12 cellular contexts compared by ENCODE assay signal in genomic region chr5:35919191-35919590, GRCh38. TPM values are rescaled to one million over a fixed set of nuclear protein-coding genes. Genes with fewer than 3 reads are reported as not detected.
A peak's percentile ranks its signal among the peaks of the same experiment; 100 is the strongest.
DNase-seq lines count a peak whose midpoint lies in the region; ATAC-seq and TF ChIP-seq lines count a peak whose summit lies in the region.
"Had no signal": no experiment of that assay in that cellular context is flagged by ENCODE, and none has a peak within 500 bp of the region (broad histone marks: within the 10 kb centered on the region; RNA-seq: fewer than 3 reads in every experiment).

No MANE protein-coding gene starts in this region.

- H3K4me1 ChIP-seq in SK-N-SH (ENCODE audit: control insufficient read depth in 1 of 2, insufficient read depth in 2 of 2, low read depth in 1 of 2, low read length in 1 of 2): no peaks in the 10 kb centered on the region; a peak in 1 of 4 replicates
- H3K4me1 ChIP-seq in naive thymus-derived CD4-positive, alpha-beta T cell (ENCODE audit: control insufficient read depth in 2 of 2, insufficient read depth in 2 of 2, low read length in 2 of 2): peaks cover under 1 to 2% of the 10 kb centered on the region in 2 donors

- no peaks in the 10 kb centered on the region for H3K9me2 ChIP-seq in SK-N-SH

- H3K4me1 Mint-ChIP-seq in naive thymus-derived CD4-positive, alpha-beta T cell: peaks cover 7 to 34% (median 22%) of the 10 kb centered on the region in 7 donors
- H3K4me1 Mint-ChIP-seq: activated B cell treated with CpG ODN at 0.5 μM for 24 hours had no signal

- peaks cover 3% of the 10 kb centered on the region for H3F3A ChIP-seq in SK-N-SH (replicated peaks; ENCODE audit: insufficient read depth)

- H3K4me3 Mint-ChIP-seq in naive thymus-derived CD4-positive, alpha-beta T cell: peak overlapping the region in 1 of 10 donors; percentile 10
- H3K4me3 Mint-ChIP-seq: activated B cell treated with CpG ODN at 0.5 μM for 24 hours, type B pancreatic cell had no signal

- intact Hi-C loops in naive thymus-derived CD4-positive, alpha-beta T cell (cut with micrococcal nuclease): no loop called here

- peaks cover 0 to 30% (median 6%) of the 10 kb centered on the region in 5 donors for H3K36me3 Mint-ChIP-seq in naive thymus-derived CD4-positive, alpha-beta T cell
- H3K36me3 Mint-ChIP-seq: type B pancreatic cell had no signal

- H3K9me3 ChIP-seq in SK-N-SH: no peaks in the 10 kb centered on the region
- no peaks in the 10 kb centered on the region for H3K9me3 ChIP-seq in naive thymus-derived CD4-positive, alpha-beta T cell (ENCODE audit: control insufficient read depth in 2 of 3, low read length in 3 of 3)

- peaks cover 0 to 30% (median 8%) of the 10 kb centered on the region in 11 donors for H3K9me3 Mint-ChIP-seq in naive thymus-derived CD4-positive, alpha-beta T cell
- H3K9me3 Mint-ChIP-seq: type B pancreatic cell had no signal

- no peak for TF ChIP-seq RAD21 in SK-N-SH (IDR thresholded peaks at IDR 0.05; ENCODE audit: low read length)

- CTCF ChIA-PET in SK-N-SH (lab: Yijun Ruan, JAX): interaction anchor here (0.7 to 1.1 kb wide), 2 partner anchors 142 to 301 kb away, joined by 3 read pairs; no protein-coding TSS in a partner anchor
- CTCF ChIA-PET in naive thymus-derived CD4-positive, alpha-beta T cell (lab: Charles Lee): no interaction called here

- peak overlapping the region in 1 of 2 experiments; percentile 16; a peak in 2 of 4 replicates for H3K27ac ChIP-seq in SK-N-SH (ENCODE audit: low read depth in 2 of 2, low read length in 1 of 2)
- H3K27ac ChIP-seq in naive thymus-derived CD4-positive, alpha-beta T cell (ENCODE audit: low read depth, low read length): no peak overlapping the region
- H3K27ac ChIP-seq: epithelial cell of prostate had no signal

- WGBS in SK-N-SH (ENCODE audit: low lambda C conversion rate): 7% methylated on average over 4 of the region's 4 CpGs

- no peak overlapping the region for H2AFZ ChIP-seq in SK-N-SH (ENCODE audit: low read depth)

- no peak overlapping the region for H3K4me2 ChIP-seq in SK-N-SH

- TF ChIP-seq CTCF in SK-N-SH (IDR thresholded peaks at IDR 0.05): no peak

- no peaks in the 10 kb centered on the region for H3K36me3 ChIP-seq in SK-N-SH (replicated peaks in 1 of 2; ENCODE audit: control insufficient read depth in 1 of 2, insufficient read depth in 2 of 2, low read length in 1 of 2)
- H3K36me3 ChIP-seq in naive thymus-derived CD4-positive, alpha-beta T cell (ENCODE audit: control insufficient read depth in 2 of 3, insufficient read depth in 3 of 3, low read length in 3 of 3): no peaks in the 10 kb centered on the region

- H3K9ac ChIP-seq in SK-N-SH: no peak overlapping the region

- H3K79me2 ChIP-seq in SK-N-SH (ENCODE audit: insufficient read depth): no peaks in the 10 kb centered on the region

- no peak overlapping the region for H3K4me3 ChIP-seq in SK-N-SH (ENCODE audit: low read depth in 2 of 2, low read length in 1 of 2)
- H3K4me3 ChIP-seq in naive thymus-derived CD4-positive, alpha-beta T cell (ENCODE audit: low read length): no peak overlapping the region

- POLR2A ChIA-PET in SK-N-SH (lab: Yijun Ruan, JAX): no interaction called here
- POLR2A ChIA-PET in naive thymus-derived CD4-positive, alpha-beta T cell (lab: Charles Lee): interaction anchor here (0.7 kb wide), 1 partner anchor 138 kb away, joined by 3 read pairs; no protein-coding TSS in a partner anchor

- peak overlapping the region in 1 of 9 donors; percentile 12 for H3K27ac Mint-ChIP-seq in naive thymus-derived CD4-positive, alpha-beta T cell
- H3K27ac Mint-ChIP-seq: activated B cell treated with CpG ODN at 0.5 μM for 24 hours, type B pancreatic cell had no signal

- peak in 1 of 2 experiments; percentile 87; a peak in 2 of 4 replicates for TF ChIP-seq EP300 in SK-N-SH (IDR thresholded peaks at IDR 0.05; ENCODE audit: borderline replicate concordance in 1 of 2, low read depth in 1 of 2, low read length in 1 of 2)

- no peaks in the 10 kb centered on the region for H3K27me3 ChIP-seq in SK-N-SH (ENCODE audit: insufficient read depth)
- no peaks in the 10 kb centered on the region for H3K27me3 ChIP-seq in naive thymus-derived CD4-positive, alpha-beta T cell (ENCODE audit: control insufficient read depth in 2 of 2, insufficient read depth in 2 of 2, low read length in 2 of 2)

- no peaks in the 10 kb centered on the region for H3K27me3 Mint-ChIP-seq in naive thymus-derived CD4-positive, alpha-beta T cell

- DNase-seq in stimulated activated CD4-positive, alpha-beta T cell treated with anti-CD3 and anti-CD28 coated beads, Interleukin-15, amount 100 ng/mL, for 24 hours: peak; percentile 58
- no peak for DNase-seq in stimulated activated CD4-positive, alpha-beta T cell treated with anti-CD3 and anti-CD28 coated beads, Interleukin-4, amount 100 ng/mL, for 4 hours
- DNase-seq in SK-N-SH (no peak), fibroblast of peridontal ligament (ENCODE audit: extremely low read depth) (peak; percentile 95), NCI-H1048 (lab: John Stamatoyannopoulos, UW) (no peak), NCI-H2081 treated with DMSO at 0.1 percent for 48 hours (lab: John Stamatoyannopoulos, UW) (no peak)
- DNase-seq in naive thymus-derived CD4-positive, alpha-beta T cell: no peak
- DNase-seq: activated B cell treated with CpG ODN at 0.5 μM for 24 hours had no signal

- no peaks in the 10 kb centered on the region for H4K20me1 ChIP-seq in SK-N-SH (ENCODE audit: insufficient read depth)

- no peak for ATAC-seq in naive thymus-derived CD4-positive, alpha-beta T cell
- no peak for ATAC-seq in GM19463 (IDR thresholded peaks at IDR 0.05; ENCODE audit: unreplicated experiment)

TF ChIP-seq in SK-N-SH, 30 proteins besides CTCF, POLR2A, EP300 and RAD21:
- TF ChIP-seq RCOR1 (IDR thresholded peaks at IDR 0.05; ENCODE audit: low read length): no peak
- TF ChIP-seq MAX (IDR thresholded peaks at IDR 0.05; ENCODE audit: low read depth): 0 out of 2 replicates have a peak, but pooled peaks have one; percentile 21
- no peak for TF ChIP-seq IRF3 (IDR thresholded peaks at IDR 0.05; ENCODE audit: low read depth, low read length)
- peak; percentile 75 for TF ChIP-seq JUND (IDR thresholded peaks at IDR 0.05)
- peak; percentile 81 for TF ChIP-seq PBX3 (IDR thresholded peaks at IDR 0.05)
- TF ChIP-seq MEF2A (IDR thresholded peaks at IDR 0.05; ENCODE audit: borderline replicate concordance, low read depth): peak; percentile 79
- TF ChIP-seq GABPA (IDR thresholded peaks at IDR 0.05; ENCODE audit: low read depth): no peak
- TF ChIP-seq FOSL2 (IDR thresholded peaks at IDR 0.05; ENCODE audit: borderline replicate concordance, low read depth): peak; percentile 47; the same call in 1 of the 2 replicates
- TF ChIP-seq MXI1 (IDR thresholded peaks at IDR 0.05; ENCODE audit: low read depth, low read length): no peak
- TF ChIP-seq YY1 (IDR thresholded peaks at IDR 0.05; ENCODE audit: low read depth): peak; percentile 39; the same call in 1 of the 2 replicates
- TF ChIP-seq TEAD4 (IDR thresholded peaks at IDR 0.05; ENCODE audit: borderline replicate concordance, insufficient read depth): peak; percentile 85
- TF ChIP-seq RXRA (IDR thresholded peaks at IDR 0.05; ENCODE audit: borderline replicate concordance, low read depth): peak; percentile 42; the same call in 1 of the 2 replicates
- TF ChIP-seq NFIC (IDR thresholded peaks at IDR 0.05; ENCODE audit: borderline replicate concordance): peak; percentile 89
- TF ChIP-seq TCF12 (IDR thresholded peaks at IDR 0.05): peak; percentile 78

RNA-seq across cellular contexts. Expression of gene CAPSL, which starts 19.2 kb away (rescaled TPM):
- polyA plus RNA-seq in SK-N-SH (2012; rRNA removed): 0.23 and 0.31 TPM in 2 replicates
- polyA plus RNA-seq in SK-N-SH (2012; cell fraction: cytosol; rRNA removed): 0.50 and 0.57 TPM in 2 replicates
- polyA plus RNA-seq in SK-N-SH (2012; cell fraction: nucleus; rRNA removed): 0.13 and 0.23 TPM in 2 replicates
- total RNA-seq in naive thymus-derived CD4-positive, alpha-beta T cell: not detected
- not detected for polyA plus RNA-seq in naive thymus-derived CD4-positive, alpha-beta T cell
- total RNA-seq: activated B cell treated with CpG ODN at 0.5 μM for 24 hours, omental fat pad had no signal

Comparison
In these comparisons a context has a peak if more than half of its experiments do, and no peak if none do; other contexts are left out.
1. DNase-seq: peak in stimulated activated CD4-positive, alpha-beta T cell treated with anti-CD3 and anti-CD28 coated beads, Interleukin-15, amount 100 ng/mL, for 24 hours (single experiment) and fibroblast of peridontal ligament (single experiment); none in stimulated activated CD4-positive, alpha-beta T cell treated with anti-CD3 and anti-CD28 coated beads, Interleukin-4, amount 100 ng/mL, for 4 hours (0 of 2), SK-N-SH (single experiment), NCI-H1048 (single experiment), naive thymus-derived CD4-positive, alpha-beta T cell (0 of 9) and NCI-H2081 treated with DMSO at 0.1 percent for 48 hours (single experiment).